ENCODE assay signal across 19 cellular contexts in the genomic region with DNA sequence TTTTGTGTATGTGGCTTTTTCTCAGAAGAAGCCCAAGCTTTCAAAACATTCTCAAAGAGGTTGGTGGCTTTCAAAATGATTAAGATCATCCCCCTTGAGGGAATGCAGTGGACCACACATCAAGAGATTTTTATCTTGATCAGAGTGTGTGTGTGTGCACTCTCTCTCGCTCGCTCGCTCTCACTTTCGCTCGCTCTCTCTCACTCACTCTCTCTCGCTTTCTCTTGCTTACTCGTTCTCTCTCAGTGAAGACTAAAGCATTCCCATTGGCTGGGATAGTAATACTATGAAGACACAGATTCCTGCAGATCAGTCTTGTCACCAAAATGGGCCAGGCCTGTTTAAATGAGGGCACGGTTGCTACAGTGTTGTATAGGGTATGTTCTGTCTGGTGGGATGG.
A peak's percentile ranks its signal among the peaks of the same experiment; 100 is the strongest.
DNase-seq lines count a peak whose midpoint lies in the region; ATAC-seq and TF ChIP-seq lines count a peak whose summit lies in the region.
"Had no signal": no experiment of that assay in that cellular context is flagged by ENCODE, and none has a peak within 500 bp of the region (broad histone marks: within the 10 kb centered on the region; RNA-seq: fewer than 3 reads in every experiment).

No MANE protein-coding gene starts in this region.

- H4K20me1 ChIP-seq in DND-41 (ENCODE audit: insufficient read depth, low read length) (no peaks in the 10 kb centered on the region), Karpas-422 (ENCODE audit: insufficient read depth, low read depth, low read length) (no peaks in the 10 kb centered on the region)
- H4K20me1 ChIP-seq: BLaER1 treated with 17β-estradiol and CSF1 and Interleukin-3, amounts not matched to agents 10 nM and 100 nM had no signal

- no peaks in the 10 kb centered on the region for H3K27me3 Mint-ChIP-seq in nephron progenitor cell (ENCODE audit: low read depth, poor library complexity)
- no peaks in the 10 kb centered on the region for H3K27me3 Mint-ChIP-seq in T-helper 2 cell treated with Interferon-gamma antibody and Interleukin-4, amounts not matched to agents 5 μg/mL and 100 μg/mL, for 36 hours (ENCODE audit: low read depth)
- H3K27me3 Mint-ChIP-seq: CD4-positive, alpha-beta T cell had no signal

- H3K79me2 ChIP-seq in DND-41 (ENCODE audit: insufficient read depth, low read length) (no peaks in the 10 kb centered on the region), Karpas-422 (ENCODE audit: low read length) (no peaks in the 10 kb centered on the region)

- H3K9me3 ChIP-seq in DND-41 (ENCODE audit: insufficient read depth, low read length, severe bottlenecking) (no peaks in the 10 kb centered on the region), Karpas-422 (ENCODE audit: low read length) (no peaks in the 10 kb centered on the region)
- H3K9me3 ChIP-seq: A549; BLaER1 treated with 17β-estradiol and CSF1 and Interleukin-3, amounts not matched to agents 10 nM and 100 nM; Caco-2 had no signal

- no peak overlapping the region for H2AFZ ChIP-seq in DND-41 (ENCODE audit: low read depth, low read length)
- peak overlapping the region; percentile 40; the same call in 1 of the 2 replicates for H2AFZ ChIP-seq in Karpas-422 (ENCODE audit: low read length)

- H3K9me2 ChIP-seq in Karpas-422 (replicated peaks; ENCODE audit: insufficient read depth, low read length) = no peaks in the 10 kb centered on the region

- DNase-seq in DND-41 = no peak
- no peak for DNase-seq in Karpas-422
- no peak for DNase-seq in nephron progenitor cell
- DNase-seq in T-helper 2 cell treated with Interferon-gamma antibody and Interleukin-4, amounts not matched to agents 5 μg/mL and 100 μg/mL, for 36 hours (ENCODE audit: low spot score) = no peak
- no peak for DNase-seq in hypothalamus (lab: John Stamatoyannopoulos, UW)
- DNase-seq: AML-193; Caco-2; Calu3; CD4-positive, alpha-beta T cell; CD8-positive, alpha-beta T cell; DMS79 treated with DMSO at 0.1 percent for 48 hours; EL; GDM1 had no signal

- ATAC-seq in DND-41 (ENCODE audit: insufficient read depth, low read depth) (peak; percentile 22; the same call in 1 of the 3 replicates), HG02852 (IDR thresholded peaks at IDR 0.05; ENCODE audit: unreplicated experiment) (no peak)
- ATAC-seq: A549; CD8-positive, alpha-beta T cell had no signal

- no peak overlapping the region for H3K27ac ChIP-seq in DND-41 (ENCODE audit: low read length)
- no peak overlapping the region for H3K27ac ChIP-seq in Karpas-422 (ENCODE audit: low read length)
- H3K27ac ChIP-seq: 22Rv1; A549; BLaER1 treated with 17β-estradiol and CSF1 and Interleukin-3, amounts not matched to agents 10 nM and 100 nM; C4-2B had no signal

- H3K4me3 ChIP-seq in DND-41 (ENCODE audit: low read depth in 1 of 2, low read length in 2 of 2) = no peak overlapping the region
- H3K4me3 ChIP-seq in Karpas-422 (ENCODE audit: low read length) = no peak overlapping the region
- H3K4me3 ChIP-seq: A549; BLaER1 treated with 17β-estradiol and CSF1 and Interleukin-3, amounts not matched to agents 10 nM and 100 nM had no signal

- H3K36me3 ChIP-seq in DND-41 (ENCODE audit: insufficient read depth, low read length) = no peaks in the 10 kb centered on the region
- no peaks in the 10 kb centered on the region for H3K36me3 ChIP-seq in Karpas-422 (ENCODE audit: insufficient read depth, low read length)
- H3K36me3 ChIP-seq: BLaER1 treated with 17β-estradiol and CSF1 and Interleukin-3, amounts not matched to agents 10 nM and 100 nM had no signal

- peak overlapping the region; percentile 41 for H3K27ac Mint-ChIP-seq in nephron progenitor cell
- H3K27ac Mint-ChIP-seq in T-helper 2 cell treated with Interferon-gamma antibody and Interleukin-4, amounts not matched to agents 5 μg/mL and 100 μg/mL, for 36 hours = no peak overlapping the region
- H3K27ac Mint-ChIP-seq: B cell; CD4-positive, alpha-beta T cell; CD8-positive, alpha-beta T cell had no signal

- H3K9ac ChIP-seq in DND-41 (ENCODE audit: low read depth, low read length) (no peak overlapping the region), Karpas-422 (ENCODE audit: low read length) (no peak overlapping the region)
- H3K9ac ChIP-seq: BLaER1 treated with 17β-estradiol and CSF1 and Interleukin-3, amounts not matched to agents 10 nM and 100 nM had no signal

- H3K9me3 Mint-ChIP-seq in nephron progenitor cell = no peaks in the 10 kb centered on the region
- H3K9me3 Mint-ChIP-seq in T-helper 2 cell treated with Interferon-gamma antibody and Interleukin-4, amounts not matched to agents 5 μg/mL and 100 μg/mL, for 36 hours = no peaks in the 10 kb centered on the region

- H3K36me3 Mint-ChIP-seq in nephron progenitor cell (ENCODE audit: low read depth) = no peaks in the 10 kb centered on the region
- no peaks in the 10 kb centered on the region for H3K36me3 Mint-ChIP-seq in T-helper 2 cell treated with Interferon-gamma antibody and Interleukin-4, amounts not matched to agents 5 μg/mL and 100 μg/mL, for 36 hours (ENCODE audit: low read depth)
- H3K36me3 Mint-ChIP-seq: CD8-positive, alpha-beta T cell had no signal

- no peak for TF ChIP-seq CTCF in DND-41 (IDR thresholded peaks at IDR 0.05; ENCODE audit: borderline replicate concordance, extremely low read depth, low read length, poor library complexity, severe bottlenecking)
- no peak for TF ChIP-seq CTCF in nephron progenitor cell (IDR thresholded peaks at IDR 0.05)

- H3K4me2 ChIP-seq in DND-41 (ENCODE audit: insufficient read depth, low read length) (no peak overlapping the region), Karpas-422 (ENCODE audit: low read depth, low read length, poor library complexity, severe bottlenecking) (no peak overlapping the region)
- H3K4me2 ChIP-seq: A549; BLaER1 treated with 17β-estradiol and CSF1 and Interleukin-3, amounts not matched to agents 10 nM and 100 nM had no signal

- H3K4me1 ChIP-seq in DND-41 (ENCODE audit: insufficient read depth, low read length) = no peaks in the 10 kb centered on the region
- no peaks in the 10 kb centered on the region for H3K4me1 ChIP-seq in Karpas-422 (ENCODE audit: low read length)
- H3K4me1 ChIP-seq: A549; BLaER1 treated with 17β-estradiol and CSF1 and Interleukin-3, amounts not matched to agents 10 nM and 100 nM; Caco-2 had no signal

- H3K27me3 ChIP-seq in DND-41 (ENCODE audit: insufficient read depth, low read length, poor library complexity) (no peaks in the 10 kb centered on the region), Karpas-422 (ENCODE audit: low read length) (peaks cover 2% of the 10 kb centered on the region; the same call in 1 of the 2 replicates)
- H3K27me3 ChIP-seq: BLaER1 treated with 17β-estradiol and CSF1 and Interleukin-3, amounts not matched to agents 10 nM and 100 nM had no signal

- no peak overlapping the region for H3K4me3 Mint-ChIP-seq in nephron progenitor cell
- H3K4me3 Mint-ChIP-seq in T-helper 2 cell treated with Interferon-gamma antibody and Interleukin-4, amounts not matched to agents 5 μg/mL and 100 μg/mL, for 36 hours = no peak overlapping the region
- H3K4me3 Mint-ChIP-seq: B cell; CD4-positive, alpha-beta T cell; CD8-positive, alpha-beta T cell had no signal

- H3K4me1 Mint-ChIP-seq in nephron progenitor cell = no peaks in the 10 kb centered on the region
- no peaks in the 10 kb centered on the region for H3K4me1 Mint-ChIP-seq in T-helper 2 cell treated with Interferon-gamma antibody and Interleukin-4, amounts not matched to agents 5 μg/mL and 100 μg/mL, for 36 hours (ENCODE audit: low read depth)
- H3K4me1 Mint-ChIP-seq: B cell had no signal
